ENCODE assay signal across 1 cellular context in genomic region chr3:36777424-36778218, GRCh38.
TF ChIP-seq lines count a peak whose summit lies in the region.

No MANE protein-coding gene starts in this region.

TF ChIP-seq in H1, 55 proteins besides CTCF, POLR2A, EP300 and RAD21 (continued from another document):
- TF ChIP-seq NRF1 (IDR thresholded peaks at IDR 0.05; ENCODE audit: low read depth, low read length): no peak
- TF ChIP-seq HDAC2 (IDR thresholded peaks at IDR 0.05; ENCODE audit: borderline replicate concordance in 1 of 2, low read depth in 2 of 2, low read length in 2 of 2): no peak
- TF ChIP-seq FOSL1 (IDR thresholded peaks at IDR 0.05; ENCODE audit: insufficient read depth, low read depth, low read length): no peak
